Comparison of ENCODE assay signal across 10 cellular contexts in the genomic region with DNA sequence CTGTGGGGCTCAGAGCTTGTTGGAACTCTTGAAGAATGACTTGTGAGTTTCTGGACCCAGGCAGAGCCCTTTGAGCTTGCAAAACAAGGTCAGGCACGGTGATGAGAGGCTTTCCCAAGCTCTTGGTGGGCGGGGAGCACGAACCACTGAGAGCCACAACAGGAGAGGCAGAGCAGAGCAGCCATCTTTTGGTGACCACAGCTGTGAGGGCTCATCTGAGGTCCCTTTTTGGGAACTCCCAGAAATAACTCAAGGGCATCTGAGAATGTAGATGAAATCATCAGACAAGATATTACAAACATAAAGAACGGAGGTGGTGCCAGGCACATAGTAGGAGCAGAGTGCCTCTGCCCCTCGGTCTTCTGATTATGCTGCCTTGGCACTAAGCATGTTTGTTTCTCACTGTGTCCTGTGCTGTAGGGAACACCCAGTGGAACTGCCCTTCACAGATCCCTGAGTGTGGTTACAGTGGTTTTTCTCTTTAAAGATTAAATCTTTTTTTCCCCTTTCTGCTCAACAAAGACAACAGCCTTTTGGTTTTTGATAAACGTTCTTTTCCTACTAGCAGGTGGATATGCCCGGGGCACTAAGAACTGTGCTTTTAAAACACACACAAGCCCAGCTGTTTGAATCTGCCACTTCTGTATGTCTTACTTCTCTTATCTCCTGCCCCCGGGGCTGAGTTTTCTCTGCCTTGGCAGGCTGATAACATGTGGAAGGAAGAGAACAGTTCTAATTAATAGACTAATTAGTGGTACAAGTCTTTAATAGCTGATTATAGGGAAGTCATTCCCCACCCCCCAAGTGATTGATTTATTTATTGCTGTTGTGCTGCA. TPM values are rescaled to one million over a fixed set of nuclear protein-coding genes. Genes with fewer than 3 reads are reported as not detected.
A peak's percentile ranks its signal among the peaks of the same experiment; 100 is the strongest.
DNase-seq lines count a peak whose midpoint lies in the region; ATAC-seq and TF ChIP-seq lines count a peak whose summit lies in the region.
"Had no signal": no experiment of that assay in that cellular context is flagged by ENCODE, and none has a peak within 500 bp of the region (broad histone marks: within the 10 kb centered on the region; RNA-seq: fewer than 3 reads in every experiment).

No MANE protein-coding gene starts in this region.

- H3K27ac Mint-ChIP-seq in MCF 10A (ENCODE audit: low read depth, unreplicated experiment), result peak overlapping the region; percentile 41
- H3K27ac Mint-ChIP-seq in osteocyte (ENCODE audit: unreplicated experiment), result no peak overlapping the region

- CTCF ChIA-PET in SK-N-SH (lab: Yijun Ruan, JAX) (interaction anchor here (0.6 to 10.8 kb wide), 7 partner anchors 13 to 1140 kb away, joined by 3 to 181 read pairs (median 5); no protein-coding TSS in a partner anchor), MCF 10A (lab: Yijun Ruan, JAX) (interaction anchor here (0.7 to 22.1 kb wide), 11 partner anchors 11 to 294 kb away, joined by 3 to 790 read pairs (median 4); no protein-coding TSS in a partner anchor)

- TF ChIP-seq RAD21 in SK-N-SH (IDR thresholded peaks at IDR 0.05; ENCODE audit: low read length), result no peak

- intact Hi-C loops in MCF 10A (cut with micrococcal nuclease), result no loop called here

- H3K4me1 Mint-ChIP-seq in MCF 10A (ENCODE audit: insufficient read depth, unreplicated experiment) (peaks cover 6% of the 10 kb centered on the region), osteocyte (ENCODE audit: unreplicated experiment) (peaks cover 10% of the 10 kb centered on the region)

- BruUV-seq in MCF 10A (replicated peaks; lab: Mats Ljungman, UMichigan), result no TSS peak

- no peaks in the 10 kb centered on the region for H3K9me3 Mint-ChIP-seq in MCF 10A (ENCODE audit: unreplicated experiment)
- no peaks in the 10 kb centered on the region for H3K9me3 Mint-ChIP-seq in osteocyte (ENCODE audit: unreplicated experiment)

- H3K27ac ChIP-seq in SK-N-SH (ENCODE audit: low read depth in 2 of 2, low read length in 1 of 2), result no peak overlapping the region
- H3K27ac ChIP-seq in Peyer's patch, result peak overlapping the region in 3 of 4 donors; percentile 19 to 69 (median 47)
- H3K27ac ChIP-seq: 22Rv1 had no signal

- H3K27me3 Mint-ChIP-seq in MCF 10A (ENCODE audit: insufficient read depth, unreplicated experiment) (no peaks in the 10 kb centered on the region), osteocyte (ENCODE audit: unreplicated experiment) (peaks cover 7% of the 10 kb centered on the region)

- H2AFZ ChIP-seq in SK-N-SH (ENCODE audit: low read depth), result no peak overlapping the region

- no peak for TF ChIP-seq EP300 in SK-N-SH (IDR thresholded peaks at IDR 0.05; ENCODE audit: borderline replicate concordance in 1 of 2, low read depth in 1 of 2, low read length in 1 of 2)

- H3K4me2 ChIP-seq in SK-N-SH, result no peak overlapping the region

- no peak overlapping the region for H3K4me3 ChIP-seq in SK-N-SH (ENCODE audit: low read depth in 2 of 2, low read length in 1 of 2)
- no peak overlapping the region for H3K4me3 ChIP-seq in Peyer's patch

- H3F3A ChIP-seq in SK-N-SH (replicated peaks; ENCODE audit: insufficient read depth), result no peaks in the 10 kb centered on the region

- H3K9ac ChIP-seq in SK-N-SH, result no peak overlapping the region

- DNase-seq in SK-N-SH (no peak), Peyer's patch (peak in 2 of 3 donors; percentile 40 to 59), MCF 10A (ENCODE audit: unreplicated experiment) (no peak), ecto neural progenitor cell (ENCODE audit: low spot score) (no peak), osteocyte (ENCODE audit: extremely low spot score, unreplicated experiment) (no peak)
- peak; percentile 61 for DNase-seq in stimulated activated naive CD8-positive, alpha-beta T cell treated with anti-CD3 and anti-CD28 coated beads, Interleukin-15, Interleukin-2, amounts not matched to agents 100 U/mL and 50 U/mL, for 24 hours
- DNase-seq: IMR-90 had no signal

- H3K27me3 ChIP-seq in SK-N-SH (ENCODE audit: insufficient read depth), result no peaks in the 10 kb centered on the region
- H3K27me3 ChIP-seq in Peyer's patch, result no peaks in the 10 kb centered on the region

- 55% methylated on average over 8 of the region's 8 CpGs for WGBS in SK-N-SH (ENCODE audit: low lambda C conversion rate)

- POLR2A ChIA-PET in SK-N-SH (lab: Yijun Ruan, JAX), result no interaction called here
- POLR2A ChIA-PET in MCF 10A (lab: Yijun Ruan, JAX), result interaction anchor here (0.5 to 5.2 kb wide), 7 partner anchors 12 to 928 kb away, joined by 3 to 23 read pairs (median 3); no protein-coding TSS in a partner anchor

- peaks cover 0 to 14% of the 10 kb centered on the region in 2 experiments; a peak in 1 of 4 replicates for H3K4me1 ChIP-seq in SK-N-SH (ENCODE audit: control insufficient read depth in 1 of 2, insufficient read depth in 2 of 2, low read depth in 1 of 2, low read length in 1 of 2)
- peaks cover 0 to 17% (median 8%) of the 10 kb centered on the region in 4 donors for H3K4me1 ChIP-seq in Peyer's patch

- H3K36me3 Mint-ChIP-seq in MCF 10A (ENCODE audit: insufficient read depth, unreplicated experiment) (no peaks in the 10 kb centered on the region), osteocyte (ENCODE audit: unreplicated experiment) (no peaks in the 10 kb centered on the region)

- no peak overlapping the region for H3K4me3 Mint-ChIP-seq in MCF 10A (ENCODE audit: unreplicated experiment)
- no peak overlapping the region for H3K4me3 Mint-ChIP-seq in osteocyte (ENCODE audit: unreplicated experiment)

- no peaks in the 10 kb centered on the region for H4K20me1 ChIP-seq in SK-N-SH (ENCODE audit: insufficient read depth)

- TF ChIP-seq CTCF in SK-N-SH (IDR thresholded peaks at IDR 0.05) (no peak), Peyer's patch (IDR thresholded peaks at IDR 0.05) (no peak), MCF 10A (IDR thresholded peaks at IDR 0.05; ENCODE audit: unreplicated experiment) (no peak), osteocyte (IDR thresholded peaks at IDR 0.05) (no peak)

- TF ChIP-seq POLR2A in Peyer's patch (IDR thresholded peaks at IDR 0.05), result no peak

- no peaks in the 10 kb centered on the region for H3K9me2 ChIP-seq in SK-N-SH

- H3K9me3 ChIP-seq in SK-N-SH, result no peaks in the 10 kb centered on the region
- H3K9me3 ChIP-seq in Peyer's patch, result no peaks in the 10 kb centered on the region

- H3K36me3 ChIP-seq in SK-N-SH (replicated peaks in 1 of 2; ENCODE audit: control insufficient read depth in 1 of 2, insufficient read depth in 2 of 2, low read length in 1 of 2) (no peaks in the 10 kb centered on the region), Peyer's patch (no peaks in the 10 kb centered on the region)

- peaks cover 3% of the 10 kb centered on the region; the same call in 1 of the 2 replicates for H3K79me2 ChIP-seq in SK-N-SH (ENCODE audit: insufficient read depth)

- ATAC-seq in SK-N-SH treated with all-trans-retinoic acid at 6 μM for 48 hours (no peak), HG03139 (IDR thresholded peaks at IDR 0.05; ENCODE audit: unreplicated experiment) (no peak)
- peak; percentile 63 for ATAC-seq in stimulated activated naive CD8-positive, alpha-beta T cell treated with anti-CD3 and anti-CD28 coated beads, Interleukin-15, Interleukin-2, amounts not matched to agents 100 U/mL and 50 U/mL, for 24 hours

TF ChIP-seq in SK-N-SH, 30 proteins besides CTCF, POLR2A, EP300 and RAD21 (continues in another document):
- TF ChIP-seq GATA2 (CRISPR knock-in tag; IDR thresholded peaks at IDR 0.05), result peak; percentile 26; the same call in 1 of the 2 replicates
- TF ChIP-seq, protein P1, sequence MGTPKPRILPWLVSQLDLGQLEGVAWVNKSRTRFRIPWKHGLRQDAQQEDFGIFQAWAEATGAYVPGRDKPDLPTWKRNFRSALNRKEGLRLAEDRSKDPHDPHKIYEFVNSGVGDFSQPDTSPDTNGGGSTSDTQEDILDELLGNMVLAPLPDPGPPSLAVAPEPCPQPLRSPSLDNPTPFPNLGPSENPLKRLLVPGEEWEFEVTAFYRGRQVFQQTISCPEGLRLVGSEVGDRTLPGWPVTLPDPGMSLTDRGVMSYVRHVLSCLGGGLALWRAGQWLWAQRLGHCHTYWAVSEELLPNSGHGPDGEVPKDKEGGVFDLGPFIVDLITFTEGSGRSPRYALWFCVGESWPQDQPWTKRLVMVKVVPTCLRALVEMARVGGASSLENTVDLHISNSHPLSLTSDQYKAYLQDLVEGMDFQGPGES (IDR thresholded peaks at IDR 0.05; ENCODE audit: low read depth, low read length), result no peak
- no peak for TF ChIP-seq ELF1 (IDR thresholded peaks at IDR 0.05)

TF ChIP-seq in SK-N-SH treated with all-trans-retinoic acid at 6 μM for 48 hours, 23 proteins besides CTCF, POLR2A, EP300 and RAD21:
- TF ChIP-seq CSDC2 (CRISPR knock-in tag; IDR thresholded peaks at IDR 0.05), result no peak
- no peak for TF ChIP-seq ZNF70 (CRISPR knock-in tag; IDR thresholded peaks at IDR 0.05)
TF ChIP-seq in SK-N-SH treated with all-trans-retinoic acid at 6 μM for 48 hours: peak in this region for 0.

RNA-seq across cellular contexts. Expression of a gene that starts 37.7 kb away (rescaled TPM):
- polyA plus RNA-seq in SK-N-SH (2012; rRNA removed), result 0.59 and 0.62 TPM in 2 replicates
- polyA plus RNA-seq in SK-N-SH (2012; cell fraction: cytosol; rRNA removed), result 0.33 and 0.43 TPM in 2 replicates
- polyA plus RNA-seq in SK-N-SH (2012; cell fraction: nucleus; rRNA removed), result 0.42 and 0.54 TPM in 2 replicates
- 10 to 100 TPM in 3 of 4 donors, 1 to 10 TPM in 1; 4.6 to 21.9 (median 19.6) TPM for total RNA-seq in Peyer's patch
- total RNA-seq in MCF 10A (2022), result 0.52 TPM in 1 of 2 replicates, not detected in the other
- not detected in 2 replicates for total RNA-seq in osteocyte
- total RNA-seq: IMR-90 had no signal

Comparison
In these comparisons a context has a peak if more than half of its experiments do, and no peak if none do; other contexts are left out.
1. DNase-seq: peak in Peyer's patch (2 of 3) and stimulated activated naive CD8-positive, alpha-beta T cell treated with anti-CD3 and anti-CD28 coated beads, Interleukin-15, Interleukin-2, amounts not matched to agents 100 U/mL and 50 U/mL, for 24 hours (single experiment); none in SK-N-SH (single experiment), MCF 10A (single experiment), ecto neural progenitor cell (single experiment) and osteocyte (single experiment).
2. H3K27ac ChIP-seq: peak in Peyer's patch (3 of 4); none in SK-N-SH (0 of 2).